In the genomic region with DNA sequence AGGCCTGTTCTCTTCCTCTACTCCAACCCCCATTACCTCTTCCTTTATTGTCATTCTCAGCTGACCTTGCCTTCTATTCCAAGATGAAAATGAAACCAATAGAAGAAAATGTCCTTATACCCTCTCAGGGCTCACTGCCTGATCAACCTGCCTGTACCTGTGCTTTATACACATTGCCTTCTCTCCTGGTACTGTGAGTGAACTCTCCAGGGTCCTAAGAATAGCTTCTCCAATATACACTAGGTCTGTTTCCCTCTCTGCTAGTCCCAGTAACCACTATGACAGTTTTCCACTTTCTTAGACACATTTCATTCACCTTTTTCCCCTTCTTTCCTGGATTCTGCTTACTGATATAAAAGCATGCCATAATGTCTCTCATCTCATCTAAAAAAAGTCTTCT, we compare ENCODE assay signal across 25 cellular contexts.
"Had no signal": no experiment of that assay in that cellular context is flagged by ENCODE, and none has a peak within 500 bp of the region (broad histone marks: within the 10 kb centered on the region; RNA-seq: fewer than 3 reads in every experiment).

No MANE protein-coding gene starts in this region.

- H3K4me1 ChIP-seq: psoas muscle, right lobe of liver, sigmoid colon, stomach, thyroid gland, tibial nerve, upper lobe of left lung, vagina had no signal

- H3K9me3 Mint-ChIP-seq: stimulated activated naive B cell treated with anti-CD40 and anti-IgM and Interleukin-4, amounts not matched to agents 10 μg/mL and 1 μg/mL and 100 μg/mL, for 72 hours had no signal

- H3K27me3 ChIP-seq: neural progenitor cell, ovary, right lobe of liver, sigmoid colon, stomach, thyroid gland, tibial nerve, upper lobe of left lung, vagina had no signal

- H3K36me3 ChIP-seq: neural progenitor cell, ovary, right lobe of liver, sigmoid colon, stomach, thoracic aorta, thyroid gland, tibial nerve, upper lobe of left lung, vagina had no signal

- H2AFZ ChIP-seq: neural progenitor cell had no signal

- ATAC-seq: natural killer cell; psoas muscle; right cardiac atrium; right lobe of liver; stimulated activated effector memory CD8-positive, alpha-beta T cell treated with anti-CD3 and anti-CD28 coated beads, Interleukin-12 subunit alpha, Interleukin-12 subunit beta, amount 100 ng/mL, for 72 hours; stimulated activated naive B cell treated with anti-CD40 and anti-IgM and Interleukin-4, amounts not matched to agents 10 μg/mL and 1 μg/mL and 100 μg/mL, for 72 hours had no signal

- H3K4me3 ChIP-seq: neural progenitor cell, ovary, psoas muscle, right lobe of liver, sigmoid colon, stomach, thoracic aorta, thyroid gland, tibial nerve, upper lobe of left lung, vagina had no signal

- H3K4me3 Mint-ChIP-seq: natural killer cell; nephron; neural progenitor cell; stimulated activated effector memory CD8-positive, alpha-beta T cell treated with anti-CD3 and anti-CD28 coated beads, Interleukin-12 subunit alpha, Interleukin-12 subunit beta, amount 100 ng/mL, for 72 hours; stimulated activated naive B cell treated with anti-CD40 and anti-IgM and Interleukin-4, amounts not matched to agents 10 μg/mL and 1 μg/mL and 100 μg/mL, for 72 hours; stimulated activated naive CD8-positive, alpha-beta T cell treated with anti-CD3 and anti-CD28 coated beads, Interleukin-15, Interleukin-2, amounts not matched to agents 100 ng/mL and 50 ng/mL, for 24 hours had no signal

- H3K27ac Mint-ChIP-seq: natural killer cell; nephron; neural progenitor cell; stimulated activated effector memory CD8-positive, alpha-beta T cell treated with anti-CD3 and anti-CD28 coated beads, Interleukin-12 subunit alpha, Interleukin-12 subunit beta, amount 100 ng/mL, for 72 hours; stimulated activated naive B cell treated with anti-CD40 and anti-IgM and Interleukin-4, amounts not matched to agents 10 μg/mL and 1 μg/mL and 100 μg/mL, for 72 hours; stimulated activated naive CD8-positive, alpha-beta T cell treated with anti-CD3 and anti-CD28 coated beads, Interleukin-15, Interleukin-2, amounts not matched to agents 100 ng/mL and 50 ng/mL, for 24 hours had no signal

- H3K27me3 Mint-ChIP-seq: stimulated activated naive B cell treated with anti-CD40 and anti-IgM and Interleukin-4, amounts not matched to agents 10 μg/mL and 1 μg/mL and 100 μg/mL, for 72 hours; stimulated activated naive CD8-positive, alpha-beta T cell treated with anti-CD3 and anti-CD28 coated beads, Interleukin-15, Interleukin-2, amounts not matched to agents 100 ng/mL and 50 ng/mL, for 24 hours had no signal

- H3K4me1 Mint-ChIP-seq: natural killer cell; nephron; neural progenitor cell; stimulated activated effector memory CD8-positive, alpha-beta T cell treated with anti-CD3 and anti-CD28 coated beads, Interleukin-12 subunit alpha, Interleukin-12 subunit beta, amount 100 ng/mL, for 72 hours; stimulated activated naive B cell treated with anti-CD40 and anti-IgM and Interleukin-4, amounts not matched to agents 10 μg/mL and 1 μg/mL and 100 μg/mL, for 72 hours had no signal

- H3K4me2 ChIP-seq: neural progenitor cell had no signal

- H3K9ac ChIP-seq: neural progenitor cell had no signal

- H3K36me3 Mint-ChIP-seq: natural killer cell; neural progenitor cell; stimulated activated effector memory CD8-positive, alpha-beta T cell treated with anti-CD3 and anti-CD28 coated beads, Interleukin-12 subunit alpha, Interleukin-12 subunit beta, amount 100 ng/mL, for 72 hours; stimulated activated naive B cell treated with anti-CD40 and anti-IgM and Interleukin-4, amounts not matched to agents 10 μg/mL and 1 μg/mL and 100 μg/mL, for 72 hours had no signal

- H3K9me3 ChIP-seq: ovary, psoas muscle, right lobe of liver, thoracic aorta, thyroid gland, upper lobe of left lung, vagina had no signal

- H3K27ac ChIP-seq: neural progenitor cell, ovary, psoas muscle, right lobe of liver, sigmoid colon, stomach, thoracic aorta, thyroid gland, tibial nerve, upper lobe of left lung, vagina had no signal

- DNase-seq: natural killer cell; occipital lobe; ovary; psoas muscle; right cardiac atrium; right lobe of liver; sigmoid colon; small intestine; stimulated activated CD4-positive, alpha-beta T cell treated with anti-CD3 and anti-CD28 coated beads, Interleukin-15, amount 100 ng/mL, for 24 hours; stimulated activated CD4-positive, alpha-beta T cell treated with anti-CD3 and anti-CD28 coated beads, Interleukin-2, amount 100 ng/mL, for 24 hours; stimulated activated CD4-positive, alpha-beta T cell treated with anti-CD3 and anti-CD28 coated beads, Interleukin-2, amount 100 ng/mL, for 48 hours; stimulated activated CD4-positive, alpha-beta T cell treated with anti-CD3 and anti-CD28 coated beads, Interleukin-4, amount 100 ng/mL, for 24 hours; stimulated activated naive B cell treated with anti-CD40 and anti-IgM and Interleukin-4, amounts not matched to agents 10 μg/mL and 1 μg/mL and 100 μg/mL, for 72 hours; stimulated activated naive CD4-positive, alpha-beta T cell treated with Interleukin-2 at 50 U/mL for 16 hours; stomach; thyroid gland; trophoblast cell; upper lobe of left lung had no signal
